ENCODE assay signal across 18 cellular contexts in the genomic region with DNA sequence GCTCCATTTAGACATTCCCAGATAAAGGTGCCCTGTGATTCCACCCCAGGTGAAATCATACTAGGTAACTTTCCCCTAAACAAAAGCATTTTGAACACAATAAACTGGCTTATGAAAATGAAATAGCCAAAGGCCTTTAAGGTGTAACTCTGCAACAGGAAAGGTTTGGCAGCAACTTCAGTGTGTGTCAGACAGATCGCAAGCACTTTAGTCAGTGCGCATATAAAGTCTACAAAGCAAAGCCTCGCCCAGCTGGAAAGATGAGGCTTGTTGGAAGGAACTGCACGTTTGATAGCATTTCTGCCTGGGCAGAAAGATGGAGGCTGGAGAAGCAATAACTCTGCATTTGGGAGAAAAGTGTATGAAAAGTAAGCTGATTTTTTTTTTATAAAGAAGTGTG. TPM values are rescaled to one million over a fixed set of nuclear protein-coding genes. Genes with fewer than 3 reads are reported as not detected.
"Had no signal": no experiment of that assay in that cellular context is flagged by ENCODE, and none has a peak within 500 bp of the region (broad histone marks: within the 10 kb centered on the region; RNA-seq: fewer than 3 reads in every experiment).

No MANE protein-coding gene starts in this region.

- H3K4me1 ChIP-seq: pancreas had no signal

- ATAC-seq: stimulated activated memory B cell treated with anti-CD40 and anti-IgM and Interleukin-4, amounts not matched to agents 10 μg/mL and 1 μg/mL and 100 μg/mL, for 72 hours had no signal

- H3K36me3 Mint-ChIP-seq: activated naive CD8-positive, alpha-beta T cell treated with anti-CD3 and anti-CD28 coated beads for 36 hours; naive B cell; stimulated activated memory B cell treated with anti-CD40 and anti-IgM and Interleukin-4, amounts not matched to agents 10 μg/mL and 1 μg/mL and 100 μg/mL, for 72 hours had no signal

- H3K9me3 Mint-ChIP-seq: activated naive CD8-positive, alpha-beta T cell treated with anti-CD3 and anti-CD28 coated beads for 36 hours; stimulated activated memory B cell treated with anti-CD40 and anti-IgM and Interleukin-4, amounts not matched to agents 10 μg/mL and 1 μg/mL and 100 μg/mL, for 72 hours had no signal

- H3K4me1 Mint-ChIP-seq: activated naive CD8-positive, alpha-beta T cell treated with anti-CD3 and anti-CD28 coated beads for 36 hours; naive B cell had no signal

- H3K27me3 ChIP-seq: pancreas, spleen had no signal

- H3K9me3 ChIP-seq: pancreas, spleen, thoracic aorta had no signal

- H3K36me3 ChIP-seq: pancreas, spleen, thoracic aorta had no signal

- H3K4me3 Mint-ChIP-seq: activated naive CD8-positive, alpha-beta T cell treated with anti-CD3 and anti-CD28 coated beads for 36 hours; naive B cell; stimulated activated memory B cell treated with anti-CD40 and anti-IgM and Interleukin-4, amounts not matched to agents 10 μg/mL and 1 μg/mL and 100 μg/mL, for 72 hours had no signal

- H3K27ac Mint-ChIP-seq: activated naive CD8-positive, alpha-beta T cell treated with anti-CD3 and anti-CD28 coated beads for 36 hours; naive B cell; stimulated activated memory B cell treated with anti-CD40 and anti-IgM and Interleukin-4, amounts not matched to agents 10 μg/mL and 1 μg/mL and 100 μg/mL, for 72 hours had no signal

- H3K27ac ChIP-seq: pancreas, SK-N-MC, spleen, thoracic aorta, WERI-Rb-1 had no signal

- DNase-seq: activated CD4-positive, alpha-beta T cell treated with anti-CD3 and anti-CD28 coated beads, Interleukin-2, amount 50 U/mL, for 48 hours; activated naive CD8-positive, alpha-beta T cell treated with anti-CD3 and anti-CD28 coated beads for 36 hours; activated T-cell treated with anti-CD3 and anti-CD28 coated beads for 4 hours; amniotic stem cell; central memory CD4-positive, alpha-beta T cell; hippocampal formation; midbrain; naive B cell; pancreas; spleen; stimulated activated CD4-positive, alpha-beta T cell treated with anti-CD3 and anti-CD28 coated beads, Interleukin-4, amount 100 ng/mL, for 4 hours had no signal

- H3K4me3 ChIP-seq: coronary artery, lung, pancreas, SK-N-MC, spleen, thoracic aorta had no signal

- H3K27me3 Mint-ChIP-seq: stimulated activated memory B cell treated with anti-CD40 and anti-IgM and Interleukin-4, amounts not matched to agents 10 μg/mL and 1 μg/mL and 100 μg/mL, for 72 hours had no signal

RNA-seq across cellular contexts. Expression of gene PRICKLE2, which starts 57.9 kb away (rescaled TPM):
- total RNA-seq: activated naive CD8-positive, alpha-beta T cell treated with anti-CD3 and anti-CD28 coated beads for 36 hours; T-helper 2 cell treated with Interferon-gamma antibody and Interleukin-4, amounts not matched to agents 100 ng/mL and 5 ng/mL, for 36 hours had no signal
